In genomic region chr12:103830025-103830725, GRCh38 we compare ENCODE assay signal across 30 cellular contexts.
"Had no signal": no experiment of that assay in that cellular context is flagged by ENCODE, and none has a peak within 500 bp of the region (broad histone marks: within the 10 kb centered on the region; RNA-seq: fewer than 3 reads in every experiment).

No MANE protein-coding gene starts in this region.

- H3K4me2 ChIP-seq: hepatocyte, neural progenitor cell had no signal

- DNase-seq: cortex of kidney; dorsolateral prefrontal cortex; effector CD4-positive, alpha-beta T cell; foreskin keratinocyte; heart left ventricle; kidney; mucosa of descending colon; naive thymus-derived CD4-positive, alpha-beta T cell; posterior cingulate gyrus; psoas muscle; right cardiac atrium; small intestine; stimulated activated CD4-positive, alpha-beta T cell treated with anti-CD3 and anti-CD28 coated beads, Interleukin-1b, Interleukin-23, amount 100 ng/mL, for 48 hours; stimulated activated CD4-positive, alpha-beta T cell treated with anti-CD3 and anti-CD28 coated beads, Interleukin-4, amount 100 ng/mL, for 1 hour; stimulated activated CD8-positive, alpha-beta memory T cell treated with anti-CD3 and anti-CD28 coated beads, Interleukin-4, amount 100 ng/mL, for 48 hours; stimulated activated naive CD4-positive, alpha-beta T cell; stimulated activated naive CD8-positive, alpha-beta T cell treated with anti-CD3 and anti-CD28 coated beads, Interleukin-15, amount 100 ng/mL, for 72 hours; trophoblast cell had no signal

- ATAC-seq: foreskin keratinocyte; gastroesophageal sphincter; heart left ventricle; left lobe of liver; mucosa of descending colon; naive thymus-derived CD4-positive, alpha-beta T cell; psoas muscle; right cardiac atrium; stimulated activated naive CD8-positive, alpha-beta T cell treated with anti-CD3 and anti-CD28 coated beads, Interleukin-15, amount 100 ng/mL, for 72 hours had no signal

- H3K4me3 Mint-ChIP-seq: memory B cell; mesothelial cell of epicardium; naive thymus-derived CD4-positive, alpha-beta T cell; nephron; neural progenitor cell; stimulated activated naive CD8-positive, alpha-beta T cell treated with anti-CD3 and anti-CD28 coated beads, Interleukin-15, amount 100 ng/mL, for 72 hours had no signal

- H3K36me3 Mint-ChIP-seq: mesothelial cell of epicardium had no signal

- H3K27ac Mint-ChIP-seq: memory B cell; mesothelial cell of epicardium; naive thymus-derived CD4-positive, alpha-beta T cell; nephron; neural progenitor cell had no signal

- H3K27me3 Mint-ChIP-seq: memory B cell; naive thymus-derived CD4-positive, alpha-beta T cell; stimulated activated naive CD8-positive, alpha-beta T cell treated with anti-CD3 and anti-CD28 coated beads, Interleukin-15, amount 100 ng/mL, for 72 hours had no signal

- H3K4me3 ChIP-seq: dorsolateral prefrontal cortex, esophagus muscularis mucosa, gastroesophageal sphincter, heart left ventricle, hepatocyte, lung, mucosa of descending colon, neural progenitor cell, psoas muscle, suprapubic skin, vagina had no signal

- H3K27ac ChIP-seq: dorsolateral prefrontal cortex, esophagus muscularis mucosa, foreskin keratinocyte, gastroesophageal sphincter, hepatocyte, neural progenitor cell, psoas muscle, suprapubic skin, vagina had no signal

- FAIRE-seq: endothelial cell of umbilical vein, kidney, small intestine had no signal

- H3K9me3 ChIP-seq: esophagus muscularis mucosa, gastroesophageal sphincter, mucosa of descending colon, psoas muscle, vagina had no signal
